In genomic region chr9:127411122-127411521, GRCh38 we compare ENCODE assay signal across 25 cellular contexts.
"Had no signal": no experiment of that assay in that cellular context is flagged by ENCODE, and none has a peak within 500 bp of the region (broad histone marks: within the 10 kb centered on the region; RNA-seq: fewer than 3 reads in every experiment).

No MANE protein-coding gene starts in this region.

- H3K36me3 Mint-ChIP-seq: activated naive CD8-positive, alpha-beta T cell treated with anti-CD3 and anti-CD28 coated beads for 36 hours; natural killer cell treated with Interleukin-12 subunit alpha and Interleukin-12 subunit beta and Interleukin-15 and Interleukin-18, amount 100 ng/mL, for 72 hours had no signal

- H3K4me1 ChIP-seq: colonic mucosa, foreskin keratinocyte, lower lobe of right lung, prostate gland had no signal

- H3K27ac Mint-ChIP-seq: activated CD4-positive, alpha-beta T cell treated with anti-CD3 and anti-CD28 coated beads, Interleukin-2, amount 10 ng/mL, durations not matched to agents 24 days and 14 days; activated CD8-positive, alpha-beta T cell treated with anti-CD3 and anti-CD28 coated beads, Interleukin-2, amount 10 ng/mL, durations not matched to agents 7 days and 5 days; activated naive CD8-positive, alpha-beta T cell treated with anti-CD3 and anti-CD28 coated beads for 36 hours; activated T-cell treated with anti-CD3 and anti-CD28 coated beads, Interleukin-2, amount 50 U/mL, for 72 hours; natural killer cell treated with Interleukin-12 subunit alpha and Interleukin-12 subunit beta and Interleukin-15 and Interleukin-18, amount 100 ng/mL, for 72 hours; stimulated activated naive CD8-positive, alpha-beta T cell treated with anti-CD3 and anti-CD28 coated beads, Interleukin-15, amount 100 ng/mL, for 72 hours had no signal

- DNase-seq: activated CD4-positive, alpha-beta T cell treated with anti-CD3 and anti-CD28 coated beads, Interleukin-2, amount 10 ng/mL, durations not matched to agents 24 days and 14 days; activated CD4-positive, CD25-positive, alpha-beta regulatory T cell; activated CD8-positive, alpha-beta memory T cell treated with anti-CD3 and anti-CD28 coated beads, Interleukin-2, amount 50 U/mL, for 48 hours; activated CD8-positive, alpha-beta T cell treated with anti-CD3 and anti-CD28 coated beads, Interleukin-2, amount 10 ng/mL, durations not matched to agents 7 days and 5 days; activated gamma-delta T cell; activated naive CD8-positive, alpha-beta T cell treated with anti-CD3 and anti-CD28 coated beads for 36 hours; activated T-cell treated with anti-CD3 and anti-CD28 coated beads, Interleukin-2, amount 50 U/mL, for 72 hours; amygdala; central memory CD4-positive, alpha-beta T cell; colonic mucosa; effector CD4-positive, alpha-beta T cell; foreskin keratinocyte; head of caudate nucleus; immature natural killer cell; lower lobe of right lung; mucosa of descending colon; nucleus accumbens; right lobe of liver; stimulated activated CD4-positive, alpha-beta T cell treated with anti-CD3 and anti-CD28 coated beads, Interleukin-1b, Interleukin-23, amount 100 ng/mL, for 48 hours; stimulated activated naive CD8-positive, alpha-beta T cell treated with anti-CD3 and anti-CD28 coated beads, Interleukin-15, amount 100 ng/mL, for 72 hours had no signal

- H3K27me3 ChIP-seq: colonic mucosa, right lobe of liver had no signal

- H3K4me1 Mint-ChIP-seq: activated CD4-positive, alpha-beta T cell treated with anti-CD3 and anti-CD28 coated beads, Interleukin-2, amount 10 ng/mL, durations not matched to agents 24 days and 14 days; brain; immature natural killer cell; stimulated activated naive CD8-positive, alpha-beta T cell treated with anti-CD3 and anti-CD28 coated beads, Interleukin-15, amount 100 ng/mL, for 72 hours had no signal

- H3K27me3 Mint-ChIP-seq: brain, type B pancreatic cell had no signal

- H3K27ac ChIP-seq: colonic mucosa, foreskin keratinocyte, prostate gland, right lobe of liver, SK-N-MC had no signal

- H3K9me3 Mint-ChIP-seq: activated CD4-positive, alpha-beta T cell treated with anti-CD3 and anti-CD28 coated beads, Interleukin-2, amount 10 ng/mL, durations not matched to agents 24 days and 14 days; activated naive CD8-positive, alpha-beta T cell treated with anti-CD3 and anti-CD28 coated beads for 36 hours; activated T-cell treated with anti-CD3 and anti-CD28 coated beads, Interleukin-2, amount 50 U/mL, for 72 hours; brain; immature natural killer cell; natural killer cell treated with Interleukin-12 subunit alpha and Interleukin-12 subunit beta and Interleukin-15 and Interleukin-18, amount 100 ng/mL, for 72 hours; stimulated activated naive CD8-positive, alpha-beta T cell treated with anti-CD3 and anti-CD28 coated beads, Interleukin-15, amount 100 ng/mL, for 72 hours; type B pancreatic cell had no signal

- H3K9me3 ChIP-seq: colonic mucosa, lower lobe of right lung, mucosa of descending colon, prostate gland, right lobe of liver had no signal

- H3K4me3 Mint-ChIP-seq: activated CD4-positive, alpha-beta T cell treated with anti-CD3 and anti-CD28 coated beads, Interleukin-2, amount 10 ng/mL, durations not matched to agents 24 days and 14 days; activated CD8-positive, alpha-beta T cell treated with anti-CD3 and anti-CD28 coated beads, Interleukin-2, amount 10 ng/mL, durations not matched to agents 7 days and 5 days; activated naive CD8-positive, alpha-beta T cell treated with anti-CD3 and anti-CD28 coated beads for 36 hours; activated T-cell treated with anti-CD3 and anti-CD28 coated beads, Interleukin-2, amount 50 U/mL, for 72 hours; brain; immature natural killer cell; natural killer cell treated with Interleukin-12 subunit alpha and Interleukin-12 subunit beta and Interleukin-15 and Interleukin-18, amount 100 ng/mL, for 72 hours; stimulated activated naive CD8-positive, alpha-beta T cell treated with anti-CD3 and anti-CD28 coated beads, Interleukin-15, amount 100 ng/mL, for 72 hours; type B pancreatic cell had no signal

- H3K4me3 ChIP-seq: colonic mucosa, lower lobe of right lung, mucosa of descending colon, prostate gland, right lobe of liver, SK-N-MC had no signal

- H3K36me3 ChIP-seq: colonic mucosa, prostate gland, right lobe of liver had no signal

- ATAC-seq: activated CD8-positive, alpha-beta T cell treated with anti-CD3 and anti-CD28 coated beads, Interleukin-2, amount 10 ng/mL, durations not matched to agents 7 days and 5 days; activated T-cell treated with anti-CD3 and anti-CD28 coated beads, Interleukin-2, amount 50 U/mL, for 72 hours; foreskin keratinocyte; mucosa of descending colon; natural killer cell treated with Interleukin-12 subunit alpha and Interleukin-12 subunit beta and Interleukin-15 and Interleukin-18, amount 100 ng/mL, for 72 hours; stimulated activated naive CD8-positive, alpha-beta T cell treated with anti-CD3 and anti-CD28 coated beads, Interleukin-15, amount 100 ng/mL, for 72 hours had no signal
